In genomic region chr2:151422917-151423439, GRCh38 we compare ENCODE assay signal across 12 cellular contexts. TPM values are rescaled to one million over a fixed set of nuclear protein-coding genes. Genes with fewer than 3 reads are reported as not detected.
DNase-seq lines count a peak whose midpoint lies in the region; ATAC-seq lines count a peak whose summit lies in the region.
"Had no signal": no experiment of that assay in that cellular context is flagged by ENCODE, and none has a peak within 500 bp of the region (broad histone marks: within the 10 kb centered on the region; RNA-seq: fewer than 3 reads in every experiment).

No MANE protein-coding gene starts in this region.

- no peaks in the 10 kb centered on the region for H3K9me3 Mint-ChIP-seq in activated CD4-positive, alpha-beta T cell treated with anti-CD3 and anti-CD28 coated beads, Interleukin-2, amount 10 ng/mL, durations not matched to agents 24 days and 14 days
- no peaks in the 10 kb centered on the region for H3K9me3 Mint-ChIP-seq in natural killer cell treated with Interleukin-12 subunit alpha and Interleukin-12 subunit beta and Interleukin-15 and Interleukin-18, amount 100 ng/mL, for 72 hours
- H3K9me3 Mint-ChIP-seq: neural crest cell had no signal

- H3K4me1 Mint-ChIP-seq in activated CD4-positive, alpha-beta T cell treated with anti-CD3 and anti-CD28 coated beads, Interleukin-2, amount 10 ng/mL, durations not matched to agents 24 days and 14 days, result peaks cover 35% of the 10 kb centered on the region
- H3K4me1 Mint-ChIP-seq in natural killer cell treated with Interleukin-12 subunit alpha and Interleukin-12 subunit beta and Interleukin-15 and Interleukin-18, amount 100 ng/mL, for 72 hours (ENCODE audit: low read depth in 2 of 2), result peaks cover 26 to 32% of the 10 kb centered on the region in 2 donors
- H3K4me1 Mint-ChIP-seq: neural crest cell had no signal

- H3K36me3 Mint-ChIP-seq in activated CD4-positive, alpha-beta T cell treated with anti-CD3 and anti-CD28 coated beads, Interleukin-2, amount 10 ng/mL, durations not matched to agents 24 days and 14 days (ENCODE audit: low read depth), result peaks cover 68% of the 10 kb centered on the region
- H3K36me3 Mint-ChIP-seq in natural killer cell treated with Interleukin-12 subunit alpha and Interleukin-12 subunit beta and Interleukin-15 and Interleukin-18, amount 100 ng/mL, for 72 hours, result peaks cover 31% of the 10 kb centered on the region

- ATAC-seq in GM21717 (IDR thresholded peaks at IDR 0.05; ENCODE audit: unreplicated experiment), result peak; percentile 93
- peak; percentile 69 for ATAC-seq in HG03439 (IDR thresholded peaks at IDR 0.05; ENCODE audit: unreplicated experiment)
- ATAC-seq in natural killer cell treated with Interleukin-12 subunit alpha and Interleukin-12 subunit beta and Interleukin-15 and Interleukin-18, amount 100 ng/mL, for 72 hours, result peak; percentile 65 to 68

- peak overlapping the region; percentile 15 for H3K4me3 Mint-ChIP-seq in activated CD4-positive, alpha-beta T cell treated with anti-CD3 and anti-CD28 coated beads, Interleukin-2, amount 10 ng/mL, durations not matched to agents 24 days and 14 days
- H3K4me3 Mint-ChIP-seq in natural killer cell treated with Interleukin-12 subunit alpha and Interleukin-12 subunit beta and Interleukin-15 and Interleukin-18, amount 100 ng/mL, for 72 hours, result peak overlapping the region; percentile 44
- H3K4me3 Mint-ChIP-seq: neural crest cell had no signal

- no peaks in the 10 kb centered on the region for H3K27me3 Mint-ChIP-seq in activated CD4-positive, alpha-beta T cell treated with anti-CD3 and anti-CD28 coated beads, Interleukin-2, amount 10 ng/mL, durations not matched to agents 24 days and 14 days
- no peaks in the 10 kb centered on the region for H3K27me3 Mint-ChIP-seq in natural killer cell treated with Interleukin-12 subunit alpha and Interleukin-12 subunit beta and Interleukin-15 and Interleukin-18, amount 100 ng/mL, for 72 hours

- peak overlapping the region; percentile 76 for H3K27ac Mint-ChIP-seq in activated CD4-positive, alpha-beta T cell treated with anti-CD3 and anti-CD28 coated beads, Interleukin-2, amount 10 ng/mL, durations not matched to agents 24 days and 14 days
- H3K27ac Mint-ChIP-seq in natural killer cell treated with Interleukin-12 subunit alpha and Interleukin-12 subunit beta and Interleukin-15 and Interleukin-18, amount 100 ng/mL, for 72 hours, result peak overlapping the region; percentile 52 to 73

- intact Hi-C loops in activated CD4-positive, alpha-beta T cell treated with anti-CD3 and anti-CD28 coated beads, Interleukin-2, amount 10 ng/mL, durations not matched to agents 24 days and 14 days (cut with micrococcal nuclease), result loop anchor here (1.0 kb wide), 1 partner anchor 162 kb away; the partner anchor contains the start of gene RBM43

- peak; percentile 66 for DNase-seq in activated CD4-positive, alpha-beta T cell treated with anti-CD3 and anti-CD28 coated beads, Interleukin-2, amount 10 ng/mL, durations not matched to agents 24 days and 14 days
- no peak for DNase-seq in activated CD4-positive, alpha-beta T cell treated with anti-CD3 and anti-CD28 coated beads, Interleukin-2, amount 50 U/mL, for 4 hours
- DNase-seq in natural killer cell treated with Interleukin-12 subunit alpha and Interleukin-12 subunit beta and Interleukin-15 and Interleukin-18, amount 100 ng/mL, for 72 hours (ENCODE audit: low spot score), result no peak
- no peak for DNase-seq in cerebellar nuclear complex (lab: John Stamatoyannopoulos, UW)
- no peak for DNase-seq in putamen (ENCODE audit: low spot score)
- no peak for DNase-seq in COLO668 (lab: John Stamatoyannopoulos, UW; ENCODE audit: unreplicated experiment)
- DNase-seq: ACHN, cortex of kidney, KBM-7 had no signal

RNA-seq across cellular contexts. Expression of gene RIF1, which starts 13.3 kb away (rescaled TPM):
- 84.8 and 86.3 TPM in 2 replicates for total RNA-seq in activated CD4-positive, alpha-beta T cell treated with anti-CD3 and anti-CD28 coated beads, Interleukin-2, amount 10 ng/mL, durations not matched to agents 24 days and 14 days
- 10 to 100 TPM; 68.1 to 83.7 TPM for total RNA-seq in natural killer cell treated with Interleukin-12 subunit alpha and Interleukin-12 subunit beta and Interleukin-15 and Interleukin-18, amount 100 ng/mL, for 72 hours
